ENCODE assay signal across 8 cellular contexts in genomic region chr20:4592316-4593148, GRCh38.
DNase-seq lines count a peak whose midpoint lies in the region; ATAC-seq, FAIRE-seq and TF ChIP-seq lines count a peak whose summit lies in the region.

No MANE protein-coding gene starts in this region.

- H3K27ac ChIP-seq in trophoblast cell (ENCODE audit: low read depth, low read length), result no peak overlapping the region

- no peak overlapping the region for H3K23ac ChIP-seq in trophoblast cell (ENCODE audit: low read length)

- H2BK12ac ChIP-seq in trophoblast cell (ENCODE audit: low read length), result no peak overlapping the region

- H3K79me2 ChIP-seq in trophoblast cell (ENCODE audit: control insufficient read depth, insufficient read depth, low read length, poor library complexity), result no peaks in the 10 kb centered on the region

- peak overlapping the region; percentile 69 for H3K4me2 ChIP-seq in trophoblast cell (ENCODE audit: low read length)

- H4K91ac ChIP-seq in trophoblast cell (ENCODE audit: low read depth, low read length), result no peak overlapping the region

- DNase-seq in AG20443 (ENCODE audit: low spot score) (peak; percentile 90), HCEC 1CT (peak; percentile 36), germinal center (ENCODE audit: low spot score) (peak; percentile 71), trophoblast cell (peak in 1 of 2 donors; percentile 67), urothelium cell line (ENCODE audit: low spot score) (peak; percentile 86)
- peak; percentile 27 for DNase-seq in activated effector memory CD4-positive, alpha-beta T cell treated with Interleukin-2 at 50 U/mL for 16 hours

- no peak overlapping the region for H2BK5ac ChIP-seq in trophoblast cell (ENCODE audit: low read depth, low read length, poor library complexity)

- no peak overlapping the region for H4K12ac ChIP-seq in trophoblast cell (ENCODE audit: low read depth, low read length)

- H3K14ac ChIP-seq in trophoblast cell (ENCODE audit: low read length), result no peak overlapping the region

- no peak overlapping the region for H2BK120ac ChIP-seq in trophoblast cell (ENCODE audit: insufficient read depth, low read length, poor library complexity)

- FAIRE-seq in urothelium cell line (lab: Jason Lieb, UNC), result no peak

- no peak overlapping the region for H3K18ac ChIP-seq in trophoblast cell (ENCODE audit: low read length)

- no peaks in the 10 kb centered on the region for H3K79me1 ChIP-seq in trophoblast cell (ENCODE audit: low read length)

- H2AFZ ChIP-seq in trophoblast cell (ENCODE audit: insufficient read depth, low read length, poor library complexity), result no peak overlapping the region

- H3K9me3 ChIP-seq in trophoblast cell (ENCODE audit: insufficient read depth, low read depth, low read length), result no peaks in the 10 kb centered on the region

- no peak overlapping the region for H2AK5ac ChIP-seq in trophoblast cell (ENCODE audit: low read length)

- H3K9ac ChIP-seq in trophoblast cell (ENCODE audit: low read length), result no peak overlapping the region

- peaks cover 0 to 2% of the 10 kb centered on the region in 2 experiments for H3K4me1 ChIP-seq in trophoblast cell (ENCODE audit: control insufficient read depth in 1 of 2, insufficient read depth in 2 of 2, low read length in 2 of 2)

- no peak for ATAC-seq in GM18502 (IDR thresholded peaks at IDR 0.05; ENCODE audit: poor library complexity, unreplicated experiment)

- H4K8ac ChIP-seq in trophoblast cell (ENCODE audit: low read depth, low read length), result no peak overlapping the region

- WGBS in trophoblast cell (ENCODE audit: extremely low coverage, insufficient coverage, insufficient read length), result no CpG with 5 or more reads among the region's 46 CpGs

- H3K4ac ChIP-seq in trophoblast cell (ENCODE audit: low read depth, low read length), result no peak overlapping the region

- H3K36me3 ChIP-seq in trophoblast cell (ENCODE audit: control insufficient read depth in 1 of 2, insufficient read depth in 2 of 2, low read length in 2 of 2), result no peaks in the 10 kb centered on the region

- H3K27me3 ChIP-seq in trophoblast cell (ENCODE audit: insufficient read depth, low read length), result no peaks in the 10 kb centered on the region

- H3K4me3 ChIP-seq in trophoblast cell (ENCODE audit: low read depth, low read length), result no peak overlapping the region

TF ChIP-seq in PFSK-1, 5 proteins besides CTCF, POLR2A, EP300 and RAD21:
- TF ChIP-seq SIN3A (IDR thresholded peaks at IDR 0.05; ENCODE audit: borderline replicate concordance, insufficient read depth, low read length) (no peak), FOXP2 (optimal IDR thresholded peaks at IDR 0.05; ENCODE audit: borderline replicate concordance, extremely low read depth, extremely low read length, insufficient read depth) (peak; percentile 90), TAF1 (IDR thresholded peaks at IDR 0.05; ENCODE audit: borderline replicate concordance, insufficient read depth, low read length) (no peak), POLR2AphosphoS5 (IDR thresholded peaks at IDR 0.05; ENCODE audit: low read depth, low read length) (no peak)
- TF ChIP-seq, protein P1, sequence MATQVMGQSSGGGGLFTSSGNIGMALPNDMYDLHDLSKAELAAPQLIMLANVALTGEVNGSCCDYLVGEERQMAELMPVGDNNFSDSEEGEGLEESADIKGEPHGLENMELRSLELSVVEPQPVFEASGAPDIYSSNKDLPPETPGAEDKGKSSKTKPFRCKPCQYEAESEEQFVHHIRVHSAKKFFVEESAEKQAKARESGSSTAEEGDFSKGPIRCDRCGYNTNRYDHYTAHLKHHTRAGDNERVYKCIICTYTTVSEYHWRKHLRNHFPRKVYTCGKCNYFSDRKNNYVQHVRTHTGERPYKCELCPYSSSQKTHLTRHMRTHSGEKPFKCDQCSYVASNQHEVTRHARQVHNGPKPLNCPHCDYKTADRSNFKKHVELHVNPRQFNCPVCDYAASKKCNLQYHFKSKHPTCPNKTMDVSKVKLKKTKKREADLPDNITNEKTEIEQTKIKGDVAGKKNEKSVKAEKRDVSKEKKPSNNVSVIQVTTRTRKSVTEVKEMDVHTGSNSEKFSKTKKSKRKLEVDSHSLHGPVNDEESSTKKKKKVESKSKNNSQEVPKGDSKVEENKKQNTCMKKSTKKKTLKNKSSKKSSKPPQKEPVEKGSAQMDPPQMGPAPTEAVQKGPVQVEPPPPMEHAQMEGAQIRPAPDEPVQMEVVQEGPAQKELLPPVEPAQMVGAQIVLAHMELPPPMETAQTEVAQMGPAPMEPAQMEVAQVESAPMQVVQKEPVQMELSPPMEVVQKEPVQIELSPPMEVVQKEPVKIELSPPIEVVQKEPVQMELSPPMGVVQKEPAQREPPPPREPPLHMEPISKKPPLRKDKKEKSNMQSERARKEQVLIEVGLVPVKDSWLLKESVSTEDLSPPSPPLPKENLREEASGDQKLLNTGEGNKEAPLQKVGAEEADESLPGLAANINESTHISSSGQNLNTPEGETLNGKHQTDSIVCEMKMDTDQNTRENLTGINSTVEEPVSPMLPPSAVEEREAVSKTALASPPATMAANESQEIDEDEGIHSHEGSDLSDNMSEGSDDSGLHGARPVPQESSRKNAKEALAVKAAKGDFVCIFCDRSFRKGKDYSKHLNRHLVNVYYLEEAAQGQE (IDR thresholded peaks at IDR 0.05; ENCODE audit: insufficient read depth in 1 of 2, low read depth in 2 of 2, low read length in 2 of 2), result 0 out of 4 replicates have a peak, but pooled peaks of 1 of the 2 experiments have one; percentile 32
